1 cellular context compared by ENCODE assay signal in genomic region chr19:16873603-16874002, GRCh38.
TF ChIP-seq lines count a peak whose summit lies in the region.

No MANE protein-coding gene starts in this region.

TF ChIP-seq in GM23338, 12 proteins besides CTCF, POLR2A, EP300 and RAD21:
- TF ChIP-seq POLR2AphosphoS5 (IDR thresholded peaks at IDR 0.05; ENCODE audit: low read depth), result no peak
- no peak for TF ChIP-seq NANOG (IDR thresholded peaks at IDR 0.05; ENCODE audit: borderline replicate concordance)
- no peak for TF ChIP-seq ETS1 (IDR thresholded peaks at IDR 0.05)
- TF ChIP-seq REST (IDR thresholded peaks at IDR 0.05; ENCODE audit: unreplicated experiment), result no peak
- no peak for TF ChIP-seq CREB1 (CRISPR knock-in tag; IDR thresholded peaks at IDR 0.05; ENCODE audit: low read depth)
- no peak for TF ChIP-seq ZNF462 (CRISPR knock-in tag; IDR thresholded peaks at IDR 0.05)
- TF ChIP-seq EZH2phosphoT487 (IDR thresholded peaks at IDR 0.05; ENCODE audit: unreplicated experiment), result no peak
- TF ChIP-seq ZNF114 (CRISPR knock-in tag; IDR thresholded peaks at IDR 0.05), result no peak
- TF ChIP-seq STAT1 (IDR thresholded peaks at IDR 0.05; ENCODE audit: unreplicated experiment), result no peak
- no peak for TF ChIP-seq JUNB (IDR thresholded peaks at IDR 0.05; ENCODE audit: unreplicated experiment)
